Comparison of ENCODE assay signal across 21 cellular contexts in genomic region chrY:16101815-16102214, GRCh38.
A peak's percentile ranks its signal among the peaks of the same experiment; 100 is the strongest.
DNase-seq lines count a peak whose midpoint lies in the region; ATAC-seq, FAIRE-seq and TF ChIP-seq lines count a peak whose summit lies in the region.
"Had no signal": no experiment of that assay in that cellular context is flagged by ENCODE, and none has a peak within 500 bp of the region (broad histone marks: within the 10 kb centered on the region; RNA-seq: fewer than 3 reads in every experiment).

No MANE protein-coding gene starts in this region.

- H3K9me1 ChIP-seq in endothelial cell of umbilical vein (replicated peaks; ENCODE audit: control insufficient read depth, extremely low read depth, insufficient read depth, low read length), result no peaks in the 10 kb centered on the region

- H3K9ac ChIP-seq in HUES64 (ENCODE audit: low read depth, low read length) (no peak overlapping the region), endothelial cell of umbilical vein (replicated peaks; ENCODE audit: extremely low read depth, insufficient read depth, low read length) (no peak overlapping the region), HepG2 (ENCODE audit: insufficient read depth, low read depth, low read length) (0 out of 2 replicates have a peak overlapping the region, but pooled peaks have one; percentile 11), endodermal cell (ENCODE audit: extremely low read depth, low read length, poor library complexity, severe bottlenecking) (no peak overlapping the region)
- H3K9ac ChIP-seq: SK-N-SH had no signal

- H3K4me2 ChIP-seq in endothelial cell of umbilical vein (ENCODE audit: insufficient read depth, low read length) (no peak overlapping the region), HepG2 (ENCODE audit: low read depth, low read length) (peak overlapping the region; percentile 51)
- H3K4me2 ChIP-seq: SK-N-SH had no signal

- H3K4me3 Mint-ChIP-seq in endodermal cell, result no peak overlapping the region
- H3K4me3 Mint-ChIP-seq: B cell; CD14-positive monocyte; CD8-positive, alpha-beta memory T cell; H9 had no signal

- dilution Hi-C loops in endothelial cell of umbilical vein (cut with MboI; ENCODE audit: extremely low pct_ligation_motif_present, low sequenced_read_pairs), result no loop called here

- POLR2A ChIA-PET in endothelial cell of umbilical vein (lab: Charles Lee) (no interaction called here), HepG2 (lab: Yijun Ruan, JAX) (interaction anchor here (1.4 kb wide), 1 partner anchor 20 kb away, joined by 5 read pairs; no protein-coding TSS in a partner anchor)

- H3K27me3 ChIP-seq in HUES64 (ENCODE audit: insufficient read depth, low read length), result no peaks in the 10 kb centered on the region
- H3K27me3 ChIP-seq in endothelial cell of umbilical vein (ENCODE audit: control insufficient read depth in 2 of 2, insufficient read depth in 2 of 2, low read length in 2 of 2), result no peaks in the 10 kb centered on the region
- no peaks in the 10 kb centered on the region for H3K27me3 ChIP-seq in HepG2 (ENCODE audit: control insufficient read depth in 1 of 2, insufficient read depth in 2 of 2, low read length in 2 of 2)
- H3K27me3 ChIP-seq in endodermal cell (ENCODE audit: control insufficient read depth, insufficient read depth, low read length, poor library complexity, severe bottlenecking), result no peaks in the 10 kb centered on the region

- no peaks in the 10 kb centered on the region for H3K27me3 Mint-ChIP-seq in endodermal cell (ENCODE audit: insufficient read depth)
- H3K27me3 Mint-ChIP-seq: B cell; CD8-positive, alpha-beta memory T cell had no signal

- FAIRE-seq in endothelial cell of umbilical vein (lab: Jason Lieb, UNC) (peak; percentile 46), HepG2 (lab: Jason Lieb, UNC) (peak; percentile 97), GM12892 (lab: Jason Lieb, UNC) (no peak)

- no peaks in the 10 kb centered on the region for H3K9me3 ChIP-seq in HUES64 (ENCODE audit: insufficient read depth, low read depth, low read length)
- H3K9me3 ChIP-seq in endothelial cell of umbilical vein (replicated peaks; ENCODE audit: control insufficient read depth, insufficient read depth, low read length), result no peaks in the 10 kb centered on the region
- no peaks in the 10 kb centered on the region; the same call in 1 of the 2 replicates for H3K9me3 ChIP-seq in HepG2 (ENCODE audit: low read length)
- H3K9me3 ChIP-seq in endodermal cell (ENCODE audit: control insufficient read depth, low read length), result peaks cover 27% of the 10 kb centered on the region
- H3K9me3 ChIP-seq: SK-N-SH had no signal

- no peaks in the 10 kb centered on the region for H4K20me1 ChIP-seq in endothelial cell of umbilical vein (replicated peaks; ENCODE audit: control insufficient read depth, extremely low read depth, insufficient read depth, low read length)
- no peaks in the 10 kb centered on the region for H4K20me1 ChIP-seq in HepG2 (ENCODE audit: insufficient read depth, low read length)

- H3K27ac ChIP-seq in HUES64 (ENCODE audit: low read depth, low read length) (peak overlapping the region; percentile 81; the same call in 1 of the 2 replicates), endothelial cell of umbilical vein (ENCODE audit: insufficient read depth, low read depth, low read length) (no peak overlapping the region), HepG2 (ENCODE audit: extremely low read length, insufficient read depth, low read length) (peak overlapping the region; percentile 84), endodermal cell (ENCODE audit: low read depth, low read length) (no peak overlapping the region)

- WGBS in HUES64, result 17% methylated on average over 1 of the region's 1 CpG
- WGBS in HepG2 (ENCODE audit: low lambda C conversion rate), result 0% methylated on average over 1 of the region's 1 CpG
- WGBS in endodermal cell (ENCODE audit: insufficient coverage in 1 of 2, insufficient read length in 1 of 2), 2 experiments, result 25% methylated on average over 1 of the region's 1 CpG; no CpG with 5 or more reads in 1 of the 2 experiments

- H3K4me1 ChIP-seq in HUES64 (ENCODE audit: insufficient read depth, low read length) (peaks cover 21% of the 10 kb centered on the region), endothelial cell of umbilical vein (ENCODE audit: control insufficient read depth, extremely low read depth, insufficient read depth, low read length) (no peaks in the 10 kb centered on the region), HepG2 (ENCODE audit: insufficient read depth, low read length) (peaks cover 48% of the 10 kb centered on the region), endodermal cell (ENCODE audit: control insufficient read depth, insufficient read depth, low read length) (no peaks in the 10 kb centered on the region)

- no peak overlapping the region for H3K4me3 ChIP-seq in HUES64 (ENCODE audit: low read length)
- H3K4me3 ChIP-seq in endothelial cell of umbilical vein (replicated peaks in 1 of 3; ENCODE audit: insufficient read depth in 1 of 3, low read depth in 1 of 3, low read length in 3 of 3), result no peak overlapping the region
- peak overlapping the region in 1 of 3 experiments; percentile 16; a peak in 2 of 6 replicates for H3K4me3 ChIP-seq in HepG2 (replicated peaks in 1 of 3; ENCODE audit: insufficient read depth in 1 of 3, low read depth in 2 of 3, low read length in 3 of 3)
- H3K4me3 ChIP-seq in endodermal cell (ENCODE audit: low read length), result no peak overlapping the region

- H3K79me2 ChIP-seq in endothelial cell of umbilical vein (ENCODE audit: control insufficient read depth, insufficient read depth, low read length) (no peaks in the 10 kb centered on the region), HepG2 (ENCODE audit: insufficient read depth, low read length) (no peaks in the 10 kb centered on the region)

- H3K4me1 Mint-ChIP-seq in endodermal cell, result no peaks in the 10 kb centered on the region
- H3K4me1 Mint-ChIP-seq: B cell; CD14-positive monocyte; CD8-positive, alpha-beta memory T cell; H9 had no signal

- H3K36me3 ChIP-seq in HUES64 (ENCODE audit: insufficient read depth, low read length) (no peaks in the 10 kb centered on the region), endothelial cell of umbilical vein (ENCODE audit: control insufficient read depth in 2 of 2, extremely low read depth in 1 of 2, insufficient read depth in 2 of 2, low read length in 2 of 2) (no peaks in the 10 kb centered on the region), HepG2 (replicated peaks in 1 of 2; ENCODE audit: control insufficient read depth in 1 of 2, insufficient read depth in 2 of 2, low read length in 2 of 2) (no peaks in the 10 kb centered on the region), endodermal cell (ENCODE audit: control insufficient read depth, insufficient read depth, low read length) (no peaks in the 10 kb centered on the region)

- BruUV-seq in endothelial cell of umbilical vein (replicated peaks; lab: Mats Ljungman, UMichigan) (no TSS peak), HepG2 (replicated peaks; lab: Mats Ljungman, UMichigan) (no TSS peak)

- TF ChIP-seq CTCF in endothelial cell of umbilical vein (IDR thresholded peaks at IDR 0.05; ENCODE audit: extremely low read depth in 1 of 2, insufficient read depth in 1 of 2, low read depth in 1 of 2, low read length in 2 of 2) (no peak), HepG2 (CRISPR knock-in tag; IDR thresholded peaks at IDR 0.05) (no peak), endodermal cell (conservative IDR thresholded peaks at IDR 0.05) (no peak)

- no peak for TF ChIP-seq RAD21 in HepG2 (CRISPR knock-in tag; IDR thresholded peaks at IDR 0.05)

- CTCF ChIA-PET in endothelial cell of umbilical vein (lab: Charles Lee), result no interaction called here
- CTCF ChIA-PET in HepG2 (lab: Yijun Ruan, JAX; ENCODE audit: low intra/inter-chr PET ratio, low total read pairs), result no interaction called here

- no peaks in the 10 kb centered on the region for H3K9me3 Mint-ChIP-seq in endodermal cell
- H3K9me3 Mint-ChIP-seq: CD8-positive, alpha-beta memory T cell; H9 had no signal

- in situ Hi-C loops in HepG2 (cut with HindIII; ENCODE audit: extremely low pct_ligation_motif_present, low pct_unique_long_range_greater_than_20kb), result no loop called here

- TF ChIP-seq POLR2A in endothelial cell of umbilical vein (IDR thresholded peaks at IDR 0.05; ENCODE audit: low read depth, low read length), result no peak
- TF ChIP-seq POLR2A in HepG2 (IDR thresholded peaks at IDR 0.05; ENCODE audit: insufficient read depth in 1 of 2, low read depth in 2 of 2, low read length in 2 of 2), result no peak
- no peak for TF ChIP-seq POLR2A in GM12892 (IDR thresholded peaks at IDR 0.05; ENCODE audit: low read depth, low read length)

- intact Hi-C loops in endothelial cell of umbilical vein (cut with micrococcal nuclease) (no loop called here), HepG2 (cut with micrococcal nuclease; ENCODE audit: unreplicated experiment) (loop anchor here (1.0 kb wide), 1 partner anchor 20 kb away; no protein-coding TSS in a partner anchor)

- DNase-seq in endothelial cell of umbilical vein (ENCODE audit: low read depth, low spot score) (no peak), HepG2 (ENCODE audit: low spot score) (peak; percentile 86), GM12892 (ENCODE audit: insufficient read length) (no peak), endodermal cell (no peak)
- DNase-seq: CD8-positive, alpha-beta memory T cell; DMS79 treated with DMSO at 0.1 percent for 48 hours; H9; IMR-90; KG1; MM.1S; NCI-H2029; NCI-H446; NCI-H524 treated with DMSO at 0.1 percent for 48 hours; NCI-H774; PC-3; SK-N-SH had no signal

- no peaks in the 10 kb centered on the region for H3K36me3 Mint-ChIP-seq in endodermal cell (ENCODE audit: low read depth)
- H3K36me3 Mint-ChIP-seq: CD14-positive monocyte; CD8-positive, alpha-beta memory T cell had no signal

- peak in 1 of 2 experiments; percentile 84; a peak in 2 of 4 replicates for TF ChIP-seq EP300 in HepG2 (IDR thresholded peaks at IDR 0.05; ENCODE audit: low read depth in 2 of 2, low read length in 2 of 2)
- TF ChIP-seq EP300 in HepG2 (CRISPR knock-in tag; IDR thresholded peaks at IDR 0.05; ENCODE audit: borderline replicate concordance), result peak; percentile 68; the same call in 1 of the 2 replicates

- no peak overlapping the region for H3K27ac Mint-ChIP-seq in endodermal cell
- H3K27ac Mint-ChIP-seq: B cell; CD14-positive monocyte; CD8-positive, alpha-beta memory T cell; H9 had no signal

- ATAC-seq in HepG2, result peak; percentile 100
- ATAC-seq in GM18867 (IDR thresholded peaks at IDR 0.05; ENCODE audit: unreplicated experiment), result no peak
- no peak for ATAC-seq in GM21390 (IDR thresholded peaks at IDR 0.05; ENCODE audit: unreplicated experiment)
- ATAC-seq: PC-3 had no signal

- H2AFZ ChIP-seq in endothelial cell of umbilical vein (ENCODE audit: low read depth, low read length) (no peak overlapping the region), HepG2 (ENCODE audit: low read length) (no peak overlapping the region)

TF ChIP-seq in endothelial cell of umbilical vein, 7 proteins besides CTCF, POLR2A, EP300 and RAD21 (continues in another document):
- TF ChIP-seq GATA2 (IDR thresholded peaks at IDR 0.05; ENCODE audit: insufficient read depth, insufficient read length, low read depth, low read length) (no peak), MYC (IDR thresholded peaks at IDR 0.05; ENCODE audit: low read depth, low read length) (no peak)

Comparison
In these comparisons a context has a peak if more than half of its experiments do, and no peak if none do; other contexts are left out.
1. H3K27ac ChIP-seq: peak in HUES64 (single experiment) and HepG2 (single experiment); none in endothelial cell of umbilical vein (single experiment) and endodermal cell (single experiment).